In genomic region chr6:90284236-90284744, GRCh38 we compare ENCODE assay signal across 8 cellular contexts. TPM values are rescaled to one million over a fixed set of nuclear protein-coding genes. Genes with fewer than 3 reads are reported as not detected.
A peak's percentile ranks its signal among the peaks of the same experiment; 100 is the strongest.
DNase-seq lines count a peak whose midpoint lies in the region; TF ChIP-seq lines count a peak whose summit lies in the region.

No MANE protein-coding gene starts in this region.

- peak overlapping the region; percentile 21 for H3K4me2 ChIP-seq in trophoblast cell (ENCODE audit: low read length)

- H3K36me3 ChIP-seq in trophoblast cell (ENCODE audit: control insufficient read depth in 1 of 2, insufficient read depth in 2 of 2, low read length in 2 of 2) = no peaks in the 10 kb centered on the region

- no peak overlapping the region for H4K8ac ChIP-seq in trophoblast cell (ENCODE audit: low read depth, low read length)

- TF ChIP-seq CTCF in foreskin fibroblast (IDR thresholded peaks at IDR 0.05; ENCODE audit: low read depth, low read length) = no peak

- H3K27ac ChIP-seq in trophoblast cell (ENCODE audit: low read depth, low read length) = no peak overlapping the region

- H3K79me2 ChIP-seq in trophoblast cell (ENCODE audit: control insufficient read depth, insufficient read depth, low read length, poor library complexity) = no peaks in the 10 kb centered on the region

- WGBS in trophoblast cell (ENCODE audit: extremely low coverage, insufficient coverage, insufficient read length) = no CpG with 5 or more reads among the region's 8 CpGs

- no peak overlapping the region for H2AFZ ChIP-seq in trophoblast cell (ENCODE audit: insufficient read depth, low read length, poor library complexity)

- H3K4me1 ChIP-seq in trophoblast cell (ENCODE audit: control insufficient read depth in 1 of 2, insufficient read depth in 2 of 2, low read length in 2 of 2) = peaks cover 2 to 3% of the 10 kb centered on the region in 2 experiments

- H2BK5ac ChIP-seq in trophoblast cell (ENCODE audit: low read depth, low read length, poor library complexity) = no peak overlapping the region

- no peak overlapping the region for H3K4ac ChIP-seq in trophoblast cell (ENCODE audit: low read depth, low read length)

- H3K23ac ChIP-seq in trophoblast cell (ENCODE audit: low read length) = no peak overlapping the region

- no peak overlapping the region for H4K12ac ChIP-seq in trophoblast cell (ENCODE audit: low read depth, low read length)

- DNase-seq in ELR (ENCODE audit: low read depth) = peak; percentile 92
- peak; percentile 8 for DNase-seq in GOT3 (lab: John Stamatoyannopoulos, UW)
- DNase-seq in Kasumi-1 (lab: John Stamatoyannopoulos, UW) = peak; percentile 72 to 81
- peak; percentile 53 for DNase-seq in activated T-cell treated with anti-CD3 and anti-CD28 coated beads for 24 hours (ENCODE audit: low read depth)
- peak; percentile 76 to 91 for DNase-seq in foreskin fibroblast
- DNase-seq in trophoblast cell = peak in 1 of 2 donors; percentile 72
- no peak for DNase-seq in GDM1 (lab: John Stamatoyannopoulos, UW)
- no peak for DNase-seq in NCI-H146 treated with DMSO at 0.1 percent for 48 hours (lab: John Stamatoyannopoulos, UW; ENCODE audit: unreplicated experiment)

- H2BK120ac ChIP-seq in trophoblast cell (ENCODE audit: insufficient read depth, low read length, poor library complexity) = no peak overlapping the region

- no peak overlapping the region for H3K9ac ChIP-seq in trophoblast cell (ENCODE audit: low read length)

- no peaks in the 10 kb centered on the region for H3K9me3 ChIP-seq in trophoblast cell (ENCODE audit: insufficient read depth, low read depth, low read length)

- peaks cover 2% of the 10 kb centered on the region for H3K79me1 ChIP-seq in trophoblast cell (ENCODE audit: low read length)

- no peak overlapping the region for H3K14ac ChIP-seq in trophoblast cell (ENCODE audit: low read length)

- H3K18ac ChIP-seq in trophoblast cell (ENCODE audit: low read length) = no peak overlapping the region

- no peaks in the 10 kb centered on the region for H3K27me3 ChIP-seq in trophoblast cell (ENCODE audit: insufficient read depth, low read length)

- no peak overlapping the region for H2AK5ac ChIP-seq in trophoblast cell (ENCODE audit: low read length)

- H4K91ac ChIP-seq in trophoblast cell (ENCODE audit: low read depth, low read length) = no peak overlapping the region

- no peak overlapping the region for H2BK12ac ChIP-seq in trophoblast cell (ENCODE audit: low read length)

- H3K4me3 ChIP-seq in foreskin fibroblast (ENCODE audit: low read depth in 1 of 2, low read length in 2 of 2) = peak overlapping the region; percentile 11 to 36
- H3K4me3 ChIP-seq in trophoblast cell (ENCODE audit: low read depth, low read length) = no peak overlapping the region

RNA-seq across cellular contexts. Expression of gene BACH2, which starts 12.4 kb away (rescaled TPM):
- 4.4 and 5.2 TPM in 2 replicates for polyA plus RNA-seq in trophoblast cell (2013)

Comparison
In these comparisons a context has a peak if more than half of its experiments do, and no peak if none do; other contexts are left out.
1. DNase-seq: peak in ELR (single experiment), GOT3 (single experiment), Kasumi-1 (2 of 2), activated T-cell treated with anti-CD3 and anti-CD28 coated beads for 24 hours (single experiment) and foreskin fibroblast (2 of 2); none in GDM1 (single experiment) and NCI-H146 treated with DMSO at 0.1 percent for 48 hours (single experiment).